Comparison of ENCODE assay signal across 8 cellular contexts in the genomic region with DNA sequence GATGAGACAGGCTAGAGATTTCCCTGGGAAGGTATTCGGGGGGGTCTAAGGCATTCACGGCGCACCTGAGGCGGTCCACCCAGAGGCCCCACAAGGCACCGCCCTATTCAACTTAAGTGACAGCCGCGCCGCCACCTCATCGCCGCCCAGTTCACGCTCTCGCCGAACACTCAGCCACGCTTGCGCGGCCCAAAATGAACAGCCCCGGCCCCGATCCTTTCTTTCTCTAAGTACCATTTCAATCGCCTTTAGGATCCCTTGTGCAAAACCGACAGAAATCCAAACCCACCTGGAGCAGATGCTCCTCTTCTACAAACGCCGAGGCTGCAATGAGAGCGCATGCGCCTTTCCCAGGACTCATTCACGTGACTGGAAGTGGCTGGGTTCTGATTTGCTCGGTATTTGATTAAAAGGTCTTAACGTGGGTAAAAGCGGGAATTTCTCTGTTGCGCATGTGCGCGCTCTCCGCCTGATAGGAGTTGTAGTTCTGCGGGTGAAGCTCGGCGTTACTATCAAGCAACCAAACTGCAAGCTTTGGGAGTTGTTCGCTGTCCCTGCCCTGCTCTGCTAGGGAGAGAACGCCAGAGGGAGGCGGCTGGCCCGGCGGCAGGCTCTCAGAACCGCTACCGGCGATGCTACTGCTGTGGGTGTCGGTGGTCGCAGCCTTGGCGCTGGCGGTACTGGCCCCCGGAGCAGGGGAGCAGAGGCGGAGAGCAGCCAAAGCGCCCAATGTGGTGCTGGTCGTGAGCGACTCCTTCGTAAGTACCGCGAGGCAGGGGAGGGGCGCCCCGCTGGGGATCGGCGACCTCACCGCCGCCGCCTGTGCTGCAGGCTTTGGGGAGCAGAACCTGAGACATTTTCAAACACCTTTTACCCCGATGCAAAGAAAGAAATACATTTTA.
DNase-seq lines count a peak whose midpoint lies in the region; ATAC-seq lines count a peak whose summit lies in the region.

A gene with protein sequence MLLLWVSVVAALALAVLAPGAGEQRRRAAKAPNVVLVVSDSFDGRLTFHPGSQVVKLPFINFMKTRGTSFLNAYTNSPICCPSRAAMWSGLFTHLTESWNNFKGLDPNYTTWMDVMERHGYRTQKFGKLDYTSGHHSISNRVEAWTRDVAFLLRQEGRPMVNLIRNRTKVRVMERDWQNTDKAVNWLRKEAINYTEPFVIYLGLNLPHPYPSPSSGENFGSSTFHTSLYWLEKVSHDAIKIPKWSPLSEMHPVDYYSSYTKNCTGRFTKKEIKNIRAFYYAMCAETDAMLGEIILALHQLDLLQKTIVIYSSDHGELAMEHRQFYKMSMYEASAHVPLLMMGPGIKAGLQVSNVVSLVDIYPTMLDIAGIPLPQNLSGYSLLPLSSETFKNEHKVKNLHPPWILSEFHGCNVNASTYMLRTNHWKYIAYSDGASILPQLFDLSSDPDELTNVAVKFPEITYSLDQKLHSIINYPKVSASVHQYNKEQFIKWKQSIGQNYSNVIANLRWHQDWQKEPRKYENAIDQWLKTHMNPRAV (plus strand): TSS at position 455 of the 902 bp plus-strand sequence. CDS start 178 bp downstream, at position 633.
A gene (minus strand): TSS at position 331 of the 902 bp plus-strand sequence. CDS start 7,827 bp downstream, outside the sequence.

- peaks cover 32% of the 10 kb centered on the region for H3K36me3 Mint-ChIP-seq in effector memory CD8-positive, alpha-beta T cell (ENCODE audit: insufficient read depth)
- H3K36me3 Mint-ChIP-seq in memory B cell = peaks cover 6% of the 10 kb centered on the region

- no peaks in the 10 kb centered on the region for H3K9me3 Mint-ChIP-seq in effector memory CD8-positive, alpha-beta T cell
- no peaks in the 10 kb centered on the region for H3K9me3 Mint-ChIP-seq in memory B cell

- peak within 1 kb of the TSS; percentile 90 to 94 for H3K27ac Mint-ChIP-seq in effector memory CD8-positive, alpha-beta T cell
- peak within 1 kb of the TSS; percentile 95 for H3K27ac Mint-ChIP-seq in memory B cell

- H3K4me1 Mint-ChIP-seq in effector memory CD8-positive, alpha-beta T cell (ENCODE audit: low read depth in 2 of 2) = peaks cover 32% of the 10 kb centered on the region in 2 donors
- H3K4me1 Mint-ChIP-seq in memory B cell = peaks cover 27% of the 10 kb centered on the region

- DNase-seq in COLO668 (lab: John Stamatoyannopoulos, UW; ENCODE audit: unreplicated experiment) (peak; percentile 89), HS-5 (ENCODE audit: low read depth) (peak; percentile 98), NK-92 (lab: John Stamatoyannopoulos, UW; ENCODE audit: unreplicated experiment) (peak; percentile 28), memory B cell (ENCODE audit: low spot score in 2 of 2) (peak; percentile 89 to 92)
- peak; percentile 80 to 88 for DNase-seq in activated CD8-positive, alpha-beta memory T cell treated with anti-CD3 and anti-CD28 coated beads for 4 hours (ENCODE audit: low read depth in 2 of 2)
- peak; percentile 86 to 90 (median 87) for DNase-seq in effector memory CD8-positive, alpha-beta T cell
- peak; percentile 72 for DNase-seq in stimulated activated CD8-positive, alpha-beta memory T cell treated with anti-CD3 and anti-CD28 coated beads, Interleukin-12 subunit alpha, Interleukin-12 subunit beta, amount 100 ng/mL, for 24 hours (ENCODE audit: extremely low read depth)

- ATAC-seq in GM19468 (IDR thresholded peaks at IDR 0.05; ENCODE audit: extremely low read depth, unreplicated experiment) = peak; percentile 87
- peak; percentile 83 for ATAC-seq in effector memory CD8-positive, alpha-beta T cell (replicated peaks)
- ATAC-seq in memory B cell (ENCODE audit: low read depth) = peak; percentile 84

- H3K4me3 Mint-ChIP-seq in effector memory CD8-positive, alpha-beta T cell = peak within 1 kb of the TSS; percentile 96
- peak within 1 kb of the TSS; percentile 100 for H3K4me3 Mint-ChIP-seq in memory B cell

- H3K27me3 Mint-ChIP-seq in effector memory CD8-positive, alpha-beta T cell = no peaks in the 10 kb centered on the region
- H3K27me3 Mint-ChIP-seq in memory B cell = no peaks in the 10 kb centered on the region

Comparison
In these comparisons a context has a peak if more than half of its experiments do, and no peak if none do; other contexts are left out.
1. Peak in every context shown above with its lines: DNase-seq and ATAC-seq.
2. DNase-seq: peak in every context shown above with its lines; median percentile 98 in HS-5; 90 in memory B cell; 89 in COLO668; 87 in effector memory CD8-positive, alpha-beta T cell; 84 in activated CD8-positive, alpha-beta memory T cell treated with anti-CD3 and anti-CD28 coated beads for 4 hours; 72 in stimulated activated CD8-positive, alpha-beta memory T cell treated with anti-CD3 and anti-CD28 coated beads, Interleukin-12 subunit alpha, Interleukin-12 subunit beta, amount 100 ng/mL, for 24 hours; 28 in NK-92.